ENCODE assay signal across 1 cellular context in the genomic region with DNA sequence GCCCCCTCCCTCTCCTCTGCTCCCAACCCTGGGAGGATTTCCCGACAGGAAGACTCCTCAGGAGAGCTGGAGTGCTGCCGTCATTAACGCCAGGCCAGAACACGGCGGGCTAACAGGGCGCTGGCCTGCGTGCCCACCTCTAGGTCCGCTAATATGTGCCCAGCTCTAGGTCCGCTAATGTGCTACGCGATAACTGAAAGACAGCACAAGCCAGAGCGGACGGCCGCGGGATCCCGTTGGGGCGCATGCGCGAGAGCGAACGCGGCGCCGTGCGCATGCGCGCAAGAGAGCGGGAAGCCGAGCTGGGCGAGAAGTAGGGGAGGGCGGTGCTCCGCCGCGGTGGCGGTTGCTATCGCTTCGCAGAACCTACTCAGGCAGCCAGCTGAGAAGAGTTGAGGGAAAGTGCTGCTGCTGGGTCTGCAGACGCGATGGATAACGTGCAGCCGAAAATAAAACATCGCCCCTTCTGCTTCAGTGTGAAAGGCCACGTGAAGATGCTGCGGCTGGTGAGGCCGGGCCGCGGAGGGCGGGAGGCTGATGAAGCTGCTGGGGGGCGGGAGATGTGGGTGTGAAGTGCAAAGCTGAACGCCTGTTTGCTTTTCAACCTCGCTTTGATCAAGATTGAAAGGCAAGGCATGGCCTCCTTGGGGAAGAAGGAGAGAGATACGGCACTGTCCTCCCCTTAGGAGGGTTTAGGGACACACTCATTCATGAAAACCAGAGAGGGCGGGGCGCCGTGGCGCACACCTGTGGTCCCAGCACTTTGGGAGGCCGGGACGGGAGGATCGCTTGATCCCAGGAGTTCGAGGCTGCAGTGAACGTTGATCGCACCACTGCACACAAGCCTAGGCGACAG.
TF ChIP-seq lines count a peak whose summit lies in the region.

A gene with protein sequence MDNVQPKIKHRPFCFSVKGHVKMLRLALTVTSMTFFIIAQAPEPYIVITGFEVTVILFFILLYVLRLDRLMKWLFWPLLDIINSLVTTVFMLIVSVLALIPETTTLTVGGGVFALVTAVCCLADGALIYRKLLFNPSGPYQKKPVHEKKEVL (plus strand): TSS at position 289 of the 856 bp plus-strand sequence. CDS start 140 bp downstream, at position 429.

TF ChIP-seq in H1, 55 proteins besides CTCF, POLR2A, EP300 and RAD21:
- peak; percentile 80 for TF ChIP-seq RNF2 (IDR thresholded peaks at IDR 0.05; ENCODE audit: borderline replicate concordance, low read depth, low read length, missing control alignments, poor library complexity, severe bottlenecking)
- no peak for TF ChIP-seq RBBP5 (IDR thresholded peaks at IDR 0.05; ENCODE audit: borderline replicate concordance, low read depth, low read length)
- no peak for TF ChIP-seq ZNF274 (IDR thresholded peaks at IDR 0.05; ENCODE audit: borderline replicate concordance, extremely low read depth, low read length)
- no peak for TF ChIP-seq SP1 (IDR thresholded peaks at IDR 0.05; ENCODE audit: low read depth, low read length)
- no peak for TF ChIP-seq GABPA (IDR thresholded peaks at IDR 0.05; ENCODE audit: borderline replicate concordance, insufficient read depth, low read length)
- peak; percentile 66; the same call in 1 of the 2 replicates for TF ChIP-seq TAF1 (IDR thresholded peaks at IDR 0.05; ENCODE audit: low read depth, low read length)
- TF ChIP-seq, protein P1, sequence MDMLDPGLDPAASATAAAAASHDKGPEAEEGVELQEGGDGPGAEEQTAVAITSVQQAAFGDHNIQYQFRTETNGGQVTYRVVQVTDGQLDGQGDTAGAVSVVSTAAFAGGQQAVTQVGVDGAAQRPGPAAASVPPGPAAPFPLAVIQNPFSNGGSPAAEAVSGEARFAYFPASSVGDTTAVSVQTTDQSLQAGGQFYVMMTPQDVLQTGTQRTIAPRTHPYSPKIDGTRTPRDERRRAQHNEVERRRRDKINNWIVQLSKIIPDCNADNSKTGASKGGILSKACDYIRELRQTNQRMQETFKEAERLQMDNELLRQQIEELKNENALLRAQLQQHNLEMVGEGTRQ (IDR thresholded peaks at IDR 0.05; ENCODE audit: low read length) = no peak
- no peak for TF ChIP-seq JUN (IDR thresholded peaks at IDR 0.05; ENCODE audit: low read depth, low read length)
- peak; percentile 87; the same call in 1 of the 2 replicates for TF ChIP-seq SP4 (IDR thresholded peaks at IDR 0.05; ENCODE audit: low read length)
- no peak for TF ChIP-seq TCF12 (IDR thresholded peaks at IDR 0.05; ENCODE audit: low read depth, low read length)
- TF ChIP-seq JUND (IDR thresholded peaks at IDR 0.05; ENCODE audit: low read length) = no peak
- TF ChIP-seq HDAC6 (IDR thresholded peaks at IDR 0.05; ENCODE audit: low read depth, low read length) = no peak
- TF ChIP-seq NRF1 (IDR thresholded peaks at IDR 0.05; ENCODE audit: low read depth, low read length) = peak; percentile 99
- TF ChIP-seq SIX5 (IDR thresholded peaks at IDR 0.05; ENCODE audit: low read depth, low read length) = no peak
- peak in 1 of 2 experiments; percentile 70; a peak in 1 of 4 replicates for TF ChIP-seq HDAC2 (IDR thresholded peaks at IDR 0.05; ENCODE audit: borderline replicate concordance in 1 of 2, low read depth in 2 of 2, low read length in 2 of 2)
- no peak for TF ChIP-seq SAP30 (IDR thresholded peaks at IDR 0.05; ENCODE audit: insufficient read depth, insufficient replicate concordance, low read length)
- peak; percentile 84; the same call in 1 of the 2 replicates for TF ChIP-seq YY1 (IDR thresholded peaks at IDR 0.05; ENCODE audit: low read depth, low read length)
- TF ChIP-seq, protein P2, sequence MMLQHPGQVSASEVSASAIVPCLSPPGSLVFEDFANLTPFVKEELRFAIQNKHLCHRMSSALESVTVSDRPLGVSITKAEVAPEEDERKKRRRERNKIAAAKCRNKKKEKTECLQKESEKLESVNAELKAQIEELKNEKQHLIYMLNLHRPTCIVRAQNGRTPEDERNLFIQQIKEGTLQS (IDR thresholded peaks at IDR 0.05; ENCODE audit: insufficient read depth, low read depth, low read length) = no peak
- TF ChIP-seq, protein P3, sequence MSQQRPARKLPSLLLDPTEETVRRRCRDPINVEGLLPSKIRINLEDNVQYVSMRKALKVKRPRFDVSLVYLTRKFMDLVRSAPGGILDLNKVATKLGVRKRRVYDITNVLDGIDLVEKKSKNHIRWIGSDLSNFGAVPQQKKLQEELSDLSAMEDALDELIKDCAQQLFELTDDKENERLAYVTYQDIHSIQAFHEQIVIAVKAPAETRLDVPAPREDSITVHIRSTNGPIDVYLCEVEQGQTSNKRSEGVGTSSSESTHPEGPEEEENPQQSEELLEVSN (IDR thresholded peaks at IDR 0.05) = peak; percentile 100
- TF ChIP-seq PHF8 (conservative IDR thresholded peaks at IDR 0.05; ENCODE audit: low read depth, low read length) = peak; percentile 55; the same call in 1 of the 2 replicates
- peak; percentile 77 for TF ChIP-seq CHD2 (IDR thresholded peaks at IDR 0.05; ENCODE audit: low read length)
- TF ChIP-seq TBP (IDR thresholded peaks at IDR 0.05; ENCODE audit: low read depth, low read length) = 0 out of 2 replicates have a peak, but pooled peaks have one; percentile 34
- TF ChIP-seq KDM4A (IDR thresholded peaks at IDR 0.05; ENCODE audit: low read depth, low read length, severe bottlenecking) = peak; percentile 95
- peak; percentile 64; the same call in 1 of the 2 replicates for TF ChIP-seq BRCA1 (IDR thresholded peaks at IDR 0.05; ENCODE audit: low read depth, low read length)
- TF ChIP-seq EZH2 (IDR thresholded peaks at IDR 0.05; ENCODE audit: low read depth, low read length, severe bottlenecking) = no peak
- TF ChIP-seq FOSL1 (IDR thresholded peaks at IDR 0.05; ENCODE audit: insufficient read depth, low read depth, low read length) = no peak
- TF ChIP-seq, protein P4, sequence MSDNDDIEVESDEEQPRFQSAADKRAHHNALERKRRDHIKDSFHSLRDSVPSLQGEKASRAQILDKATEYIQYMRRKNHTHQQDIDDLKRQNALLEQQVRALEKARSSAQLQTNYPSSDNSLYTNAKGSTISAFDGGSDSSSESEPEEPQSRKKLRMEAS (IDR thresholded peaks at IDR 0.05) = peak; percentile 99
- TF ChIP-seq CHD1 (IDR thresholded peaks at IDR 0.05; ENCODE audit: low read depth, low read length) = no peak
- TF ChIP-seq NANOG (IDR thresholded peaks at IDR 0.05; ENCODE audit: insufficient read depth, low read depth, low read length, poor library complexity, severe bottlenecking) = no peak
- peak; percentile 50; the same call in 1 of the 2 replicates for TF ChIP-seq CREB1 (IDR thresholded peaks at IDR 0.05)
- 0 out of 2 replicates have a peak, but pooled peaks have one; percentile 38 for TF ChIP-seq GTF2F1 (IDR thresholded peaks at IDR 0.05; ENCODE audit: borderline replicate concordance, low read depth, low read length)
- no peak for TF ChIP-seq SP2 (IDR thresholded peaks at IDR 0.05; ENCODE audit: low read length)
- no peak for TF ChIP-seq BCL11A (IDR thresholded peaks at IDR 0.05; ENCODE audit: low read depth in 2 of 2, low read length in 2 of 2)
